17 cellular contexts compared by ENCODE assay signal in genomic region chr15:25810154-25810553, GRCh38. TPM values are rescaled to one million over a fixed set of nuclear protein-coding genes. Genes with fewer than 3 reads are reported as not detected.
DNase-seq lines count a peak whose midpoint lies in the region; TF ChIP-seq lines count a peak whose summit lies in the region.
"Had no signal": no experiment of that assay in that cellular context is flagged by ENCODE, and none has a peak within 500 bp of the region (broad histone marks: within the 10 kb centered on the region; RNA-seq: fewer than 3 reads in every experiment).

No MANE protein-coding gene starts in this region.

- no peak overlapping the region for H3K4me3 ChIP-seq in osteoblast (ENCODE audit: insufficient read depth, low read length)
- H3K4me3 ChIP-seq: GM23338, K562 had no signal

- H3K27ac ChIP-seq in osteoblast (ENCODE audit: low read depth, low read length): no peak overlapping the region

- peaks cover 3% of the 10 kb centered on the region for H3K4me1 ChIP-seq in osteoblast (ENCODE audit: insufficient read depth, low read length)

- peak overlapping the region; percentile 88 for H3K27ac Mint-ChIP-seq in activated naive CD4-positive, alpha-beta T cell treated with anti-CD3 and anti-CD28 coated beads, Interleukin-2, amount 50 U/mL, for 24 hours
- H3K27ac Mint-ChIP-seq in Calu3 (ENCODE audit: unreplicated experiment): no peak overlapping the region

- H3K4me1 Mint-ChIP-seq in activated naive CD4-positive, alpha-beta T cell treated with anti-CD3 and anti-CD28 coated beads, Interleukin-2, amount 50 U/mL, for 24 hours: peaks cover 90% of the 10 kb centered on the region
- peaks cover 8% of the 10 kb centered on the region for H3K4me1 Mint-ChIP-seq in Calu3 (ENCODE audit: low read depth, unreplicated experiment)

- DNase-seq in activated naive CD4-positive, alpha-beta T cell treated with anti-CD3 and anti-CD28 coated beads, Interleukin-2, amount 50 U/mL, for 16 hours: no peak
- DNase-seq in RPMI8226 (peak; percentile 35), kidney tubule cell (ENCODE audit: low spot score) (peak; percentile 7), osteoblast (ENCODE audit: insufficient read length, low spot score, missing footprints) (peak; percentile 11), Calu3 (no peak), NCI-H187 treated with DMSO at 0.1 percent for 48 hours (lab: John Stamatoyannopoulos, UW) (no peak), KBM-7 (no peak)
- DNase-seq: AML-193, GF-D8, NCI-H1092 treated with DMSO at 0.1 percent for 48 hours, NCI-H1694 treated with DMSO at 0.1 percent for 48 hours, NCI-H2171, NCI-H446 treated with DMSO at 0.1 percent for 48 hours, NCI-H774 had no signal

- TF ChIP-seq CTCF in osteoblast (IDR thresholded peaks at IDR 0.05; ENCODE audit: extremely low read depth, low read depth, low read length): no peak
- TF ChIP-seq CTCF in Calu3 (IDR thresholded peaks at IDR 0.05; ENCODE audit: unreplicated experiment): no peak

- no peaks in the 10 kb centered on the region for H3K9me3 ChIP-seq in osteoblast (ENCODE audit: low read depth, low read length)

- H3K36me3 Mint-ChIP-seq in activated naive CD4-positive, alpha-beta T cell treated with anti-CD3 and anti-CD28 coated beads, Interleukin-2, amount 50 U/mL, for 24 hours: peaks cover 4% of the 10 kb centered on the region
- no peaks in the 10 kb centered on the region for H3K36me3 Mint-ChIP-seq in Calu3 (ENCODE audit: insufficient read depth, unreplicated experiment)

- peak overlapping the region; percentile 81 for H3K4me3 Mint-ChIP-seq in activated naive CD4-positive, alpha-beta T cell treated with anti-CD3 and anti-CD28 coated beads, Interleukin-2, amount 50 U/mL, for 24 hours
- no peak overlapping the region for H3K4me3 Mint-ChIP-seq in Calu3 (ENCODE audit: low read depth, unreplicated experiment)
- H3K4me3 Mint-ChIP-seq: GM23338 had no signal

- H3K79me2 ChIP-seq in osteoblast (ENCODE audit: insufficient read depth, low read length): peaks cover 63% of the 10 kb centered on the region

- H3K9me3 Mint-ChIP-seq in activated naive CD4-positive, alpha-beta T cell treated with anti-CD3 and anti-CD28 coated beads, Interleukin-2, amount 50 U/mL, for 24 hours: no peaks in the 10 kb centered on the region
- no peaks in the 10 kb centered on the region for H3K9me3 Mint-ChIP-seq in Calu3 (ENCODE audit: low read depth, unreplicated experiment)
- H3K9me3 Mint-ChIP-seq: GM23338 had no signal

- H2AFZ ChIP-seq in osteoblast (ENCODE audit: low read length): no peak overlapping the region

- no peaks in the 10 kb centered on the region for H3K27me3 Mint-ChIP-seq in activated naive CD4-positive, alpha-beta T cell treated with anti-CD3 and anti-CD28 coated beads, Interleukin-2, amount 50 U/mL, for 24 hours
- H3K27me3 Mint-ChIP-seq in Calu3 (ENCODE audit: unreplicated experiment): no peaks in the 10 kb centered on the region

- CTCF ChIA-PET in Calu3 (lab: Charles Lee): no interaction called here

- H3K4me2 ChIP-seq in osteoblast (ENCODE audit: insufficient read depth, low read length): no peak overlapping the region
- H3K4me2 ChIP-seq: GM23338 had no signal

- BruUV-seq in Calu3 (replicated peaks; lab: Mats Ljungman, UMichigan): no TSS peak

- no peaks in the 10 kb centered on the region for H3K36me3 ChIP-seq in osteoblast (ENCODE audit: insufficient read depth, low read length)

- H3K27me3 ChIP-seq in osteoblast (ENCODE audit: insufficient read depth, low read length): no peaks in the 10 kb centered on the region

- intact Hi-C loops in Calu3 (cut with micrococcal nuclease; ENCODE audit: unreplicated experiment): no loop called here

- in situ Hi-C loops in KBM-7 (cut with MboI; ENCODE audit: low pct_unique_long_range_greater_than_20kb, low sequenced_read_pairs): no loop called here

- no peaks in the 10 kb centered on the region for H4K20me1 ChIP-seq in osteoblast (ENCODE audit: insufficient read depth, low read length)

RNA-seq across cellular contexts. Expression of gene ATP10A, which starts 53.0 kb away (rescaled TPM):
- 26.5 and 32.9 TPM in 2 replicates for total RNA-seq in osteoblast
- 2.6 and 3.0 TPM in 2 replicates for total RNA-seq in Calu3 (2022)

Comparison
In these comparisons a context has a peak if more than half of its experiments do, and no peak if none do; other contexts are left out.
1. DNase-seq: peak in RPMI8226 (single experiment), kidney tubule cell (single experiment) and osteoblast (single experiment); none in activated naive CD4-positive, alpha-beta T cell treated with anti-CD3 and anti-CD28 coated beads, Interleukin-2, amount 50 U/mL, for 16 hours (single experiment), Calu3 (single experiment), NCI-H187 treated with DMSO at 0.1 percent for 48 hours (single experiment) and KBM-7 (single experiment).